Comparison of ENCODE assay signal across 8 cellular contexts in the genomic region with DNA sequence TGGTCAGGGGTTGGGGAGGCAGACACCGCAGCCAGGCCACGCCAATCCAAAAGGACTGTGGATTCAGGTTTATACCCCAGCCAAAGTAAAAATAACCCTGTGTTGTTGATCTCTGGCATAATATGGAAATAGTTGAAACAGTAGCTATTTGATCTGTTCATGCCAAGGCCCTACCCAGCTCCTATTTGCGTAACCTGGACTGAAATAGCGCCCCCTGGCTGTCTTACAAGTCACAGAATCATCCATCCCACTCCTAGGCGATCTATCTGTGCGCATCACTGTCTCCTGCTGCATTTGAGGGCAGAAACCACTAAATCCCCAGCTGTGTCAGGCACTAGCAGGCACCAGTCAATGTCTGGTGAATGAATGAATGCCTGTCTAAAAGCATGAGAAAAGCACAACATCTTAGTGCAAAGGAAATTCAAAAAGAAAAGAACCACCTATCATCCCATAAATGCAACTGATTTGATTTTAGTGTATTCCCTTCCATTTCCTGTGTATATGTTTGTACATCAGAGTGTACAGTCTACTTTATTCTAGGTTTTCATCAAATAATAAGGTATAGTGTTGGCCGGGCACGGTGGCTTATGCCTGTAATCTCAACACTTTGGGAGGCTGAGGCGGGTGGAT.
A peak's percentile ranks its signal among the peaks of the same experiment; 100 is the strongest.
DNase-seq lines count a peak whose midpoint lies in the region; ATAC-seq and TF ChIP-seq lines count a peak whose summit lies in the region.

No MANE protein-coding gene starts in this region.

- H3K4me3 ChIP-seq in spleen, result no peak overlapping the region

- H3K4me1 ChIP-seq in spleen, result peaks cover 0 to 12% (median 4%) of the 10 kb centered on the region in 6 donors

- DNase-seq in COR-L47 (lab: John Stamatoyannopoulos, UW), result peak; percentile 15
- peak; percentile 22 for DNase-seq in SKM-1 (lab: John Stamatoyannopoulos, UW; ENCODE audit: unreplicated experiment)
- peak; percentile 57 for DNase-seq in astrocyte of the hippocampus (ENCODE audit: low read depth, low spot score)
- DNase-seq in hypothalamus (lab: John Stamatoyannopoulos, UW), result peak in 34 of 51 donors; percentile 5 to 76 (median 40)
- no peak for DNase-seq in spleen

- no peaks in the 10 kb centered on the region for H3K36me3 ChIP-seq in spleen

- no peaks in the 10 kb centered on the region for H3K9me3 ChIP-seq in spleen

- no peak overlapping the region for H3K27ac ChIP-seq in spleen

- peak; percentile 48 for ATAC-seq in HG03442 (IDR thresholded peaks at IDR 0.05; ENCODE audit: unreplicated experiment)
- no peak for ATAC-seq in HG03135 (IDR thresholded peaks at IDR 0.05; ENCODE audit: unreplicated experiment)
- ATAC-seq in HG02623 (IDR thresholded peaks at IDR 0.05; ENCODE audit: unreplicated experiment), result no peak

- 69 to 74% (median 70%) methylated on average over 9 of the region's 9 CpGs for WGBS in spleen, 5 donors

- TF ChIP-seq POLR2A in spleen (IDR thresholded peaks at IDR 0.05), result no peak

- peak; percentile 41 to 81 (median 68) for TF ChIP-seq CTCF in spleen (IDR thresholded peaks at IDR 0.05 in 8 of 11, conservative IDR thresholded peaks at IDR 0.05 in 3 of 11)

- intact Hi-C loops in spleen (cut with DNase I; ENCODE audit: low total_unique reads), result no loop called here

- no peaks in the 10 kb centered on the region for H3K27me3 ChIP-seq in spleen (replicated peaks in 1 of 7)
